Comparison of ENCODE assay signal across 8 cellular contexts in genomic region chr9:96136992-96137665, GRCh38.
A peak's percentile ranks its signal among the peaks of the same experiment; 100 is the strongest.
DNase-seq lines count a peak whose midpoint lies in the region; ATAC-seq and TF ChIP-seq lines count a peak whose summit lies in the region.

No MANE protein-coding gene starts in this region.

- H3K36me3 ChIP-seq in mesodermal cell (ENCODE audit: control insufficient read depth, insufficient read depth, low read length), result no peaks in the 10 kb centered on the region

- peak overlapping the region in 3 of 5 experiments; percentile 81 to 92 (median 91) for H3K27ac Mint-ChIP-seq in brain

- no peak overlapping the region for H3K4me3 ChIP-seq in mesodermal cell (ENCODE audit: extremely low read depth, insufficient read depth, low read length, poor library complexity, severe bottlenecking)

- no peak for TF ChIP-seq CTCF in GM10266 (IDR thresholded peaks at IDR 0.05; ENCODE audit: control insufficient read depth, insufficient read depth, low read depth, missing control alignments)
- TF ChIP-seq CTCF in brain (conservative IDR thresholded peaks at IDR 0.05), result no peak

- H3K4me1 Mint-ChIP-seq in brain, result peaks cover 74% of the 10 kb centered on the region

- peak overlapping the region; percentile 37 to 75 (median 66) for H3K4me3 Mint-ChIP-seq in brain

- DNase-seq in GM10266 (ENCODE audit: extremely low spot score) (peak; percentile 80), HPDE6-E6E7 (ENCODE audit: extremely low spot score) (peak; percentile 21), NCI-H187 (lab: John Stamatoyannopoulos, UW) (no peak), ACHN (no peak)
- DNase-seq in stimulated activated CD4-positive, alpha-beta T cell treated with anti-CD3 and anti-CD28 coated beads, Interleukin-4, amount 100 ng/mL, for 4 hours, result no peak

- peak overlapping the region; percentile 41 for H3K27ac ChIP-seq in mesodermal cell (ENCODE audit: low read depth, low read length, severe bottlenecking)

- H3K36me3 Mint-ChIP-seq in brain, result no peaks in the 10 kb centered on the region

- ATAC-seq in GM21423 (IDR thresholded peaks at IDR 0.05; ENCODE audit: unreplicated experiment), result peak; percentile 97

- 37 to 50% methylated on average over 2 to 3 of the region's 8 CpGs for WGBS in mesodermal cell (ENCODE audit: insufficient coverage in 2 of 2), 2 experiments

- H3K27me3 Mint-ChIP-seq in brain, result peaks cover 52% of the 10 kb centered on the region

- peaks cover 22% of the 10 kb centered on the region for H3K9me3 ChIP-seq in mesodermal cell (ENCODE audit: control insufficient read depth, low read length)

- in situ Hi-C loops in ACHN (cut with HindIII; ENCODE audit: low pct_ligation_motif_present, low pct_unique_long_range_greater_than_20kb, low sequenced_read_pairs), result no loop called here

- peaks cover 0 to 14% (median 0%) of the 10 kb centered on the region in 5 experiments for H3K9me3 Mint-ChIP-seq in brain

- H3K4me1 ChIP-seq in mesodermal cell (ENCODE audit: control insufficient read depth, insufficient read depth, low read length, poor library complexity, severe bottlenecking), result peaks cover 12% of the 10 kb centered on the region

Comparison
In these comparisons a context has a peak if more than half of its experiments do, and no peak if none do; other contexts are left out.
1. DNase-seq: peak in GM10266 (single experiment) and HPDE6-E6E7 (single experiment); none in NCI-H187 (0 of 2), stimulated activated CD4-positive, alpha-beta T cell treated with anti-CD3 and anti-CD28 coated beads, Interleukin-4, amount 100 ng/mL, for 4 hours (0 of 2) and ACHN (single experiment).